In genomic region chr16:14630620-14631330, GRCh38 we compare ENCODE assay signal across 1 cellular context.
TF ChIP-seq lines count a peak whose summit lies in the region.

No MANE protein-coding gene starts in this region.

TF ChIP-seq in H1, 55 proteins besides CTCF, POLR2A, EP300 and RAD21:
- TF ChIP-seq, protein P1, sequence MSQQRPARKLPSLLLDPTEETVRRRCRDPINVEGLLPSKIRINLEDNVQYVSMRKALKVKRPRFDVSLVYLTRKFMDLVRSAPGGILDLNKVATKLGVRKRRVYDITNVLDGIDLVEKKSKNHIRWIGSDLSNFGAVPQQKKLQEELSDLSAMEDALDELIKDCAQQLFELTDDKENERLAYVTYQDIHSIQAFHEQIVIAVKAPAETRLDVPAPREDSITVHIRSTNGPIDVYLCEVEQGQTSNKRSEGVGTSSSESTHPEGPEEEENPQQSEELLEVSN (IDR thresholded peaks at IDR 0.05): peak; percentile 16; the same call in 1 of the 2 replicates
